In the genomic region with DNA sequence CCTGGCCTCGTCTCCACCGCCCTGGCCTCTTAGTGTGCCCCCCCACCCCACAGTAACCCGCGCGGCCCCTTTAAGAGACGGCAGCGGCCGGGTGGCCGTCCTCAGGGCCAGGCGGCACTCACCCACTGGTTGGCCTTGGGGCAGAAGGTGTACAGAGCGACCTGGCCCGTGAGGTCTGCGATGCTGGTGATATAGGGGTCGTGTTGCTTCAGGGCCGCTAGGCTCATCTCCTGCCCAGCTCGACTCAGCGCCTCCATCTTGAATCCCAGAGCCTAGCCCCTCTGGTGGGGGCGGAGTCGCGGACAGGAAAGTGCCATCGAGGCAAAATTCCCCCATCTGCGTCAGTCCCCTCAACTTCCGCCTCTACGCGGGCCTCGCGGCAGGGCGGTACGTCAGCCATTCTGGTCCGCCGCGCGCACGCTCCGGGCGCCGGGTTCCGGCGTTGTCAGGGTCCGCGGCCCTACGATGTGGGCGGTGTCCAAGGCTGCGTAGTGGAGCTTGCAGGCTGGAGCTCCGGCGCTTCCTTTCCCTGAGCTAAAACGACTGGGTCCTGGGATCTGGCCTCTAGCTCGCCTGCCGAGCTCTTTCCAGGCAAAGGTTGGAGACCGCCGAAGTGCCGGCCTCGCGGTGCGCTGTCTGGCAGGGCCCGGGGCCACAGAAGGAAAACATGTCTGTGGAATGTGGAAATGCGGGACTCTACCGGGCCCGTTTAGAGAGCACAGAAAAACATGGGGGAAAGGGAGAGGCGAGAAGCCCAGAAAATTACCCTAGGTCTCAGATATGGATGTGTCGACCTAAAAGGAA, we compare ENCODE assay signal across 8 cellular contexts. TPM values are rescaled to one million over a fixed set of nuclear protein-coding genes. Genes with fewer than 3 reads are reported as not detected.
DNase-seq lines count a peak whose midpoint lies in the region; ATAC-seq, FAIRE-seq and TF ChIP-seq lines count a peak whose summit lies in the region.

A gene (minus strand): TSS at position 283 of the 804 bp plus-strand sequence. CDS start 26 bp downstream, at position 257.

- peak; percentile 12 for FAIRE-seq in HepG2 (lab: Jason Lieb, UNC)

- ATAC-seq in GM19328 (IDR thresholded peaks at IDR 0.05; ENCODE audit: unreplicated experiment) (peak; percentile 97), HG03520 (IDR thresholded peaks at IDR 0.05; ENCODE audit: unreplicated experiment) (peak; percentile 94), HepG2 (peak; percentile 96)

- in situ Hi-C loops in HepG2 (cut with HindIII; ENCODE audit: extremely low pct_ligation_motif_present, low pct_unique_long_range_greater_than_20kb): no loop called here

- intact Hi-C loops in HepG2 (cut with micrococcal nuclease; ENCODE audit: unreplicated experiment): loop anchor here (2.0 kb wide), 1 partner anchor 49 kb away; no protein-coding TSS in a partner anchor

- H3K4me1 ChIP-seq in HepG2 (ENCODE audit: insufficient read depth, low read length): peaks cover 40% of the 10 kb centered on the region

- CTCF ChIA-PET in HepG2 (lab: Yijun Ruan, JAX; ENCODE audit: low intra/inter-chr PET ratio, low total read pairs): no interaction called here

- BruUV-seq in HepG2 (replicated peaks; lab: Mats Ljungman, UMichigan): no TSS peak

- H3K9me3 ChIP-seq in HepG2 (ENCODE audit: low read length): no peaks in the 10 kb centered on the region

- no peaks in the 10 kb centered on the region; a peak in 1 of 5 replicates for H3K27me3 ChIP-seq in HepG2 (ENCODE audit: control insufficient read depth in 1 of 2, insufficient read depth in 2 of 2, low read length in 2 of 2)

- H4K20me1 ChIP-seq in HepG2 (ENCODE audit: insufficient read depth, low read length): peaks cover 13% of the 10 kb centered on the region; the same call in 1 of the 2 replicates

- TF ChIP-seq RAD21 in HepG2 (CRISPR knock-in tag; IDR thresholded peaks at IDR 0.05): peak; percentile 75

- peak within 1 kb of the TSS; percentile 98 for H3K27ac ChIP-seq in HepG2 (ENCODE audit: extremely low read length, insufficient read depth, low read length)

- no peak within 1 kb of the TSS for H2AFZ ChIP-seq in HepG2 (ENCODE audit: low read length)

- peak within 1 kb of the TSS; percentile 75 for H3K4me2 ChIP-seq in HepG2 (ENCODE audit: low read depth, low read length)

- peak; percentile 73 to 97 (median 94) for DNase-seq in C1 segment of cervical spinal cord (lab: John Stamatoyannopoulos, UW)
- peak; percentile 81 for DNase-seq in NCI-H748 treated with DMSO at 0.1 percent for 48 hours (lab: John Stamatoyannopoulos, UW)
- DNase-seq in activated CD4-positive, alpha-beta T cell treated with anti-CD3 and anti-CD28 coated beads, Interleukin-2, amount 50 U/mL, for 24 hours (ENCODE audit: low read depth in 1 of 2, low spot score in 1 of 2): peak; percentile 92 to 93
- peak; percentile 99 for DNase-seq in dermis blood vessel endothelial cell
- peak; percentile 93 for DNase-seq in HepG2 (ENCODE audit: low spot score)
- peak; percentile 91 for DNase-seq in stimulated activated CD4-positive, alpha-beta T cell treated with anti-CD3 and anti-CD28 coated beads, Interleukin-4, amount 100 ng/mL, for 1 hour

- H3K9ac ChIP-seq in HepG2 (ENCODE audit: insufficient read depth, low read depth, low read length): peak within 1 kb of the TSS; percentile 97

- peak; percentile 45 for TF ChIP-seq CTCF in HepG2 (CRISPR knock-in tag; IDR thresholded peaks at IDR 0.05)

- H3K4me3 ChIP-seq in HepG2 (replicated peaks in 1 of 3; ENCODE audit: insufficient read depth in 1 of 3, low read depth in 2 of 3, low read length in 3 of 3): peak within 1 kb of the TSS; percentile 76 to 99 (median 97)

- 0% methylated on average over 27 of the region's 61 CpGs for WGBS in HepG2 (ENCODE audit: low lambda C conversion rate)

- peak; percentile 68 to 81; a peak in 2 of 4 replicates for TF ChIP-seq EP300 in HepG2 (IDR thresholded peaks at IDR 0.05; ENCODE audit: low read depth in 2 of 2, low read length in 2 of 2)
- peak; percentile 45; the same call in 1 of the 2 replicates for TF ChIP-seq EP300 in HepG2 (CRISPR knock-in tag; IDR thresholded peaks at IDR 0.05; ENCODE audit: borderline replicate concordance)

- peaks cover 0 to 13% of the 10 kb centered on the region in 2 experiments; a peak in 4 of 5 replicates for H3K36me3 ChIP-seq in HepG2 (replicated peaks in 1 of 2; ENCODE audit: control insufficient read depth in 1 of 2, insufficient read depth in 2 of 2, low read length in 2 of 2)

- H3K79me2 ChIP-seq in HepG2 (ENCODE audit: insufficient read depth, low read length): peaks cover 44% of the 10 kb centered on the region

- peak; percentile 94 to 97 for TF ChIP-seq POLR2A in HepG2 (IDR thresholded peaks at IDR 0.05; ENCODE audit: insufficient read depth in 1 of 2, low read depth in 2 of 2, low read length in 2 of 2)

- POLR2A ChIA-PET in HepG2 (lab: Yijun Ruan, JAX): interaction anchor here (0.5 to 1.7 kb wide), 13 partner anchors 9 to 808 kb away, joined by 3 to 15 read pairs (median 5); a partner anchor contains a TSS

TF ChIP-seq in HepG2, 621 proteins besides CTCF, POLR2A, EP300 and RAD21 (continues in another document):
- TF ChIP-seq, protein P1, sequence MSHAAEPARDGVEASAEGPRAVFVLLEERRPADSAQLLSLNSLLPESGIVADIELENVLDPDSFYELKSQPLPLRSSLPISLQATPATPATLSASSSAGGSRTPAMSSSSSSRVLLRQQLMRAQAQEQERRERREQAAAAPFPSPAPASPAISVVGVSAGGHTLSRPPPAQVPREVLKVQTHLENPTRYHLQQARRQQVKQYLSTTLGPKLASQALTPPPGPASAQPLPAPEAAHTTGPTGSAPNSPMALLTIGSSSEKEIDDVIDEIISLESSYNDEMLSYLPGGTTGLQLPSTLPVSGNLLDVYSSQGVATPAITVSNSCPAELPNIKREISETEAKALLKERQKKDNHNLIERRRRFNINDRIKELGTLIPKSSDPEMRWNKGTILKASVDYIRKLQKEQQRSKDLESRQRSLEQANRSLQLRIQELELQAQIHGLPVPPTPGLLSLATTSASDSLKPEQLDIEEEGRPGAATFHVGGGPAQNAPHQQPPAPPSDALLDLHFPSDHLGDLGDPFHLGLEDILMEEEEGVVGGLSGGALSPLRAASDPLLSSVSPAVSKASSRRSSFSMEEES (CRISPR knock-in tag; IDR thresholded peaks at IDR 0.05): 0 out of 2 replicates have a peak, but pooled peaks have one; percentile 15
- TF ChIP-seq MTF1 (CRISPR knock-in tag; IDR thresholded peaks at IDR 0.05) (no peak), PPARG (CRISPR knock-in tag; conservative IDR thresholded peaks at IDR 0.05) (peak; percentile 82), CBX1 (IDR thresholded peaks at IDR 0.05; ENCODE audit: low read depth) (peak; percentile 95), ZSCAN22 (CRISPR knock-in tag; IDR thresholded peaks at IDR 0.05) (peak; percentile 83; the same call in 1 of the 2 replicates), SMARCE1 (IDR thresholded peaks at IDR 0.05; ENCODE audit: borderline replicate concordance) (no peak), ZC3H13 (CRISPR knock-in tag; IDR thresholded peaks at IDR 0.05) (peak; percentile 72; the same call in 1 of the 2 replicates), GTF3A (CRISPR knock-in tag; conservative IDR thresholded peaks at IDR 0.05) (peak; percentile 85; the same call in 1 of the 2 replicates), ZMYM4 (CRISPR knock-in tag; IDR thresholded peaks at IDR 0.05) (peak; percentile 99), ZBTB38 (CRISPR knock-in tag; IDR thresholded peaks at IDR 0.05) (peak; percentile 94), NFATC3 (CRISPR knock-in tag; IDR thresholded peaks at IDR 0.05) (0 out of 2 replicates have a peak, but pooled peaks have one; percentile 29), FOXA3 (CRISPR knock-in tag; IDR thresholded peaks at IDR 0.05) (peak; percentile 81), IKZF4 (CRISPR knock-in tag; IDR thresholded peaks at IDR 0.05; ENCODE audit: borderline replicate concordance, low read depth, not compliant biosample characterization) (peak; percentile 87), MXI1 (IDR thresholded peaks at IDR 0.05; ENCODE audit: borderline replicate concordance, low read depth, low read length) (peak; percentile 88; the same call in 2 of the 3 replicates)
- TF ChIP-seq, protein P2, sequence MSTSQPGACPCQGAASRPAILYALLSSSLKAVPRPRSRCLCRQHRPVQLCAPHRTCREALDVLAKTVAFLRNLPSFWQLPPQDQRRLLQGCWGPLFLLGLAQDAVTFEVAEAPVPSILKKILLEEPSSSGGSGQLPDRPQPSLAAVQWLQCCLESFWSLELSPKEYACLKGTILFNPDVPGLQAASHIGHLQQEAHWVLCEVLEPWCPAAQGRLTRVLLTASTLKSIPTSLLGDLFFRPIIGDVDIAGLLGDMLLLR (CRISPR knock-in tag; IDR thresholded peaks at IDR 0.05): peak; percentile 96
- TF ChIP-seq, protein P3, sequence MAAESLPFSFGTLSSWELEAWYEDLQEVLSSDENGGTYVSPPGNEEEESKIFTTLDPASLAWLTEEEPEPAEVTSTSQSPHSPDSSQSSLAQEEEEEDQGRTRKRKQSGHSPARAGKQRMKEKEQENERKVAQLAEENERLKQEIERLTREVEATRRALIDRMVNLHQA (CRISPR knock-in tag; IDR thresholded peaks at IDR 0.05): no peak

RNA-seq across cellular contexts. Expression of the gene that starts here (rescaled TPM):
- 11.2 and 15.2 TPM in 2 replicates for total RNA-seq in dermis blood vessel endothelial cell
- total RNA-seq in HepG2 (2016; rRNA removed; fragmentation: Illumina TruSeq; extraction: Trizol): 14.2 and 20.7 TPM in 2 replicates
- total RNA-seq in HepG2 (2016; cell fraction: cytosol; rRNA removed; fragmentation: Illumina TruSeq; extraction: Trizol; ENCODE audit: low read depth): 3.3 and 3.6 TPM in 2 replicates
- total RNA-seq in HepG2 (2016; cell fraction: insoluble cytoplasmic fraction; rRNA removed; fragmentation: Illumina TruSeq; extraction: Trizol): 11.0 and 18.2 TPM in 2 replicates
- total RNA-seq in HepG2 (2016; cell fraction: membrane; rRNA removed; fragmentation: Illumina TruSeq; extraction: Trizol): 6.5 and 7.0 TPM in 2 replicates
- 21.6 and 21.8 TPM in 2 replicates for total RNA-seq in HepG2 (2016; cell fraction: nucleus; rRNA removed; fragmentation: Illumina TruSeq; extraction: Trizol)
- 38.1 and 41.2 TPM in 2 replicates for polyA plus RNA-seq in HepG2 (2011; rRNA removed)
- polyA plus RNA-seq in HepG2 (2011; cell fraction: cytosol; rRNA removed): 22.7 and 24.5 TPM in 2 replicates
- 18.3 and 18.5 TPM in 2 replicates for polyA plus RNA-seq in HepG2 (2011; cell fraction: nucleus; rRNA removed)
- polyA plus RNA-seq in HepG2 (2012): 16.2 and 20.5 TPM in 2 replicates
- polyA plus RNA-seq in HepG2 (2016; cell fraction: cytosol; fragmentation: Illumina TruSeq; extraction: Trizol; ENCODE audit: low read depth): 0.61 and 0.66 TPM in 2 replicates
- 12.9 and 15.0 TPM in 2 replicates for polyA plus RNA-seq in HepG2 (2016; cell fraction: insoluble cytoplasmic fraction; fragmentation: Illumina TruSeq; extraction: Trizol; ENCODE audit: low read depth)
- polyA plus RNA-seq in HepG2 (2016; cell fraction: membrane; fragmentation: Illumina TruSeq; extraction: Trizol; ENCODE audit: low read depth): 2.2 and 2.6 TPM in 2 replicates
- polyA plus RNA-seq in HepG2 (2016; cell fraction: nucleus; fragmentation: Illumina TruSeq; extraction: Trizol; ENCODE audit: insufficient read depth, low read depth): 15.3 and 16.0 TPM in 2 replicates
- 91.7 and 101 TPM in 2 replicates for polyA minus RNA-seq in HepG2 (2011; rRNA and poly(A)+ RNA removed; ENCODE audit: low replicate concordance)
- polyA minus RNA-seq in HepG2 (2011; cell fraction: cytosol; rRNA and poly(A)+ RNA removed): 30.3 and 31.8 TPM in 2 replicates
- polyA minus RNA-seq in HepG2 (2011; cell fraction: nucleus; rRNA and poly(A)+ RNA removed): 74.2 and 83.0 TPM in 2 replicates

Comparison
In these comparisons a context has a peak if more than half of its experiments do, and no peak if none do; other contexts are left out.
1. Peak in every context shown above with its lines: DNase-seq, ATAC-seq, H3K4me3 ChIP-seq and H3K27ac ChIP-seq.